1 cellular context compared by ENCODE assay signal in the genomic region with DNA sequence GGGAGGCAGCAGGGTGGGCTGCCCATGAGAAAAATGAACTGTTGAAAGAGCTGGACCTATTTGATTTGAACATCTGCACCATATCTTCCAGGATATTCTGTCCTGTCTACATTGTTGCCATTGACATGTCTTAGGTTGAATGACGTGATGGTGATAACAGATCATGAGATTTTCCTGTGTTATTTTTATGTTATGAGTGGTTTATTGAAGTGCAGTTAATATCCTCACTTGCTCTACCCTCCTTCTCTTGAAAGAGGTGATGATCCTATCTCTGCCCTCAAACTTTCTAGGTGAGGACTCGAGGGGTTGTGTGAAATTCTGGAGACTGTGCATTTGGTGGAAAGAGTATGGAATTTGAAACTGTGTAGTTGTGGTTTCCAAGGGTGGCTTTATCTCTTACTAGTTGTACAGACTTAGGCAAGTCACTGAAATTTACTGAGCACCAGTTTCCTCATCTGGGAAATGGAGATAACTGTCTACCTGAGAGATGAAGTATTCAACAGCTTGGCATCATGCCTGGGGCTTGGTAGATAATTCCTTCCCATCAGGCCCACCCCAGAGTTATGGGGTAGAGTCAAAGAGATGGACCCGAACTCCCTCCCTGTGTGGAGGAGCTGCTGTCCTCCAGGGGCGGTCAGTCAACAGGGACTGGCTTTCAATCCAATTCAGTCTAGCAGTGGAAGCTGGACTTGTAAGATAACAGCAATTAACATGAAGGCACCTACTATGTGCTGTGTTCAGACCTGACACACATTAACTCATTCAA.
TF ChIP-seq lines count a peak whose summit lies in the region.

No MANE protein-coding gene starts in this region.

TF ChIP-seq in HepG2, 621 proteins besides CTCF, POLR2A, EP300 and RAD21 (continued from another document):
- TF ChIP-seq, protein P1, sequence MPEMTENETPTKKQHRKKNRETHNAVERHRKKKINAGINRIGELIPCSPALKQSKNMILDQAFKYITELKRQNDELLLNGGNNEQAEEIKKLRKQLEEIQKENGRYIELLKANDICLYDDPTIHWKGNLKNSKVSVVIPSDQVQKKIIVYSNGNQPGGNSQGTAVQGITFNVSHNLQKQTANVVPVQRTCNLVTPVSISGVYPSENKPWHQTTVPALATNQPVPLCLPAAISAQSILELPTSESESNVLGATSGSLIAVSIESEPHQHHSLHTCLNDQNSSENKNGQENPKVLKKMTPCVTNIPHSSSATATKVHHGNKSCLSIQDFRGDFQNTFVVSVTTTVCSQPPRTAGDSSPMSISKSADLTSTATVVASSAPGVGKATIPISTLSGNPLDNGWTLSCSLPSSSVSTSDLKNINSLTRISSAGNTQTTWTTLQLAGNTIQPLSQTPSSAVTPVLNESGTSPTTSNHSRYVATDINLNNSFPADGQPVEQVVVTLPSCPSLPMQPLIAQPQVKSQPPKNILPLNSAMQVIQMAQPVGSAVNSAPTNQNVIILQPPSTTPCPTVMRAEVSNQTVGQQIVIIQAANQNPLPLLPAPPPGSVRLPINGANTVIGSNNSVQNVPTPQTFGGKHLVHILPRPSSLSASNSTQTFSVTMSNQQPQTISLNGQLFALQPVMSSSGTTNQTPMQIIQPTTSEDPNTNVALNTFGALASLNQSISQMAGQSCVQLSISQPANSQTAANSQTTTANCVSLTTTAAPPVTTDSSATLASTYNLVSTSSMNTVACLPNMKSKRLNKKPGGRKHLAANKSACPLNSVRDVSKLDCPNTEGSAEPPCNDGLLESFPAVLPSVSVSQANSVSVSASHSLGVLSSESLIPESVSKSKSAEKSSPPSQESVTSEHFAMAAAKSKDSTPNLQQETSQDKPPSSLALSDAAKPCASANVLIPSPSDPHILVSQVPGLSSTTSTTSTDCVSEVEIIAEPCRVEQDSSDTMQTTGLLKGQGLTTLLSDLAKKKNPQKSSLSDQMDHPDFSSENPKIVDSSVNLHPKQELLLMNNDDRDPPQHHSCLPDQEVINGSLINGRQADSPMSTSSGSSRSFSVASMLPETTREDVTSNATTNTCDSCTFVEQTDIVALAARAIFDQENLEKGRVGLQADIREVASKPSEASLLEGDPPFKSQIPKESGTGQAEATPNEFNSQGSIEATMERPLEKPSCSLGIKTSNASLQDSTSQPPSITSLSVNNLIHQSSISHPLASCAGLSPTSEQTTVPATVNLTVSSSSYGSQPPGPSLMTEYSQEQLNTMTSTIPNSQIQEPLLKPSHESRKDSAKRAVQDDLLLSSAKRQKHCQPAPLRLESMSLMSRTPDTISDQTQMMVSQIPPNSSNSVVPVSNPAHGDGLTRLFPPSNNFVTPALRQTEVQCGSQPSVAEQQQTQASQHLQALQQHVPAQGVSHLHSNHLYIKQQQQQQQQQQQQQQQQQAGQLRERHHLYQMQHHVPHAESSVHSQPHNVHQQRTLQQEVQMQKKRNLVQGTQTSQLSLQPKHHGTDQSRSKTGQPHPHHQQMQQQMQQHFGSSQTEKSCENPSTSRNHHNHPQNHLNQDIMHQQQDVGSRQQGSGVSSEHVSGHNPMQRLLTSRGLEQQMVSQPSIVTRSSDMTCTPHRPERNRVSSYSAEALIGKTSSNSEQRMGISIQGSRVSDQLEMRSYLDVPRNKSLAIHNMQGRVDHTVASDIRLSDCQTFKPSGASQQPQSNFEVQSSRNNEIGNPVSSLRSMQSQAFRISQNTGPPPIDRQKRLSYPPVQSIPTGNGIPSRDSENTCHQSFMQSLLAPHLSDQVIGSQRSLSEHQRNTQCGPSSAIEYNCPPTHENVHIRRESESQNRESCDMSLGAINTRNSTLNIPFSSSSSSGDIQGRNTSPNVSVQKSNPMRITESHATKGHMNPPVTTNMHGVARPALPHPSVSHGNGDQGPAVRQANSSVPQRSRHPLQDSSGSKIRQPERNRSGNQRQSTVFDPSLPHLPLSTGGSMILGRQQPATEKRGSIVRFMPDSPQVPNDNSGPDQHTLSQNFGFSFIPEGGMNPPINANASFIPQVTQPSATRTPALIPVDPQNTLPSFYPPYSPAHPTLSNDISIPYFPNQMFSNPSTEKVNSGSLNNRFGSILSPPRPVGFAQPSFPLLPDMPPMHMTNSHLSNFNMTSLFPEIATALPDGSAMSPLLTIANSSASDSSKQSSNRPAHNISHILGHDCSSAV (CRISPR knock-in tag; IDR thresholded peaks at IDR 0.05; ENCODE audit: borderline replicate concordance) = no peak
- TF ChIP-seq ZNF747 (CRISPR knock-in tag; IDR thresholded peaks at IDR 0.05; ENCODE audit: borderline replicate concordance) (no peak), ISX (CRISPR knock-in tag; conservative IDR thresholded peaks at IDR 0.05) (no peak), NR2F6 (IDR thresholded peaks at IDR 0.05) (no peak), NR2F6 (CRISPR knock-in tag; IDR thresholded peaks at IDR 0.05) (no peak)
- TF ChIP-seq, protein P2, sequence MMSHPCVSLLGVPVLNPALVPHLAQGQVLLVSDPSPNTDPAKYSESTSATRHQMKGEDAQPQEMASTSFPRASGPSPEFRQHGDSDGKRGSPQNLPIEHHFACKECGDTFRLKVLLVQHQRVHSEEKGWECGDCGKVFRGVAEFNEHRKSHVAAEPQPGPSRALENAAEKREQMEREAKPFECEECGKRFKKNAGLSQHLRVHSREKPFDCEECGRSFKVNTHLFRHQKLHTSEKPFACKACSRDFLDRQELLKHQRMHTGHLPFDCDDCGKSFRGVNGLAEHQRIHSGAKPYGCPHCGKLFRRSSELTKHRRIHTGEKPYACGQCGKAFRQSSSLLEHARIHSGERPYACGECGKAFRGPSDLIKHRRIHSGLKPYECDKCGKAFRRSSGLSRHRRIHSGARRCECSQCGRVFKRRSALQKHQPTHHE (CRISPR knock-in tag; IDR thresholded peaks at IDR 0.05; ENCODE audit: borderline replicate concordance) = no peak
